12 cellular contexts compared by ENCODE assay signal in the genomic region with DNA sequence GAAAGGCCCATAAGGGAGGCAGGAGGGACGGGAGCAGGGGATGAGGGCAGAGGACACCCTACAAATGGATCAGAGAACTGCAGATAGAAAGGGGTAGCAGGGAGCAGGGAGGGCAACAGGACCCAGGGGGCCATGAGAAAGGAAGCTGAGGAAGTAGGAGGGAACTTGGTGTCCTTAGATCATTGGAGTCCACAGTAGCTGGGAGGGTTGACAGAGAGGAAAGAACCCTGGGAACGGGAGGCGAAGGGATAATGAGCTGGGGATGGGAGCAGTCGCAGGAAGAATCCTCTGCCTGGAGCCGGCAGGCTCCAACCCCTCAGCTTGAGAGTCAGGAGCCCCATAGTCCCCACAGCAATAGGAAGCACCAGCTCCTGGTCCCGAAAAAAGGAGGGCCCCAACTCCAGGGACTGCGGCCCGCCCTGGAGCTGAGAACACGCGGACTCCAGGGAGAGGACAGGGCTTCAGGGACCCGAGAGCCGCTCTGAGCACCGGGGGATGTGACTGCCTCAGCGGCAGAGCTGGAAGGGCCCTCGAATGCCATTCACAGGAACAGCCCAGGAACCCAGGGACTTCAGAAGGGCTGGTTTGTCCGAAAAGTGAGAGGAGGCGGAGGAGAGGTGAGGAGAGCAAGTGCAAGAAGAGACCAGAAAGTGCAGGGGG. TPM values are rescaled to one million over a fixed set of nuclear protein-coding genes. Genes with fewer than 3 reads are reported as not detected.
DNase-seq lines count a peak whose midpoint lies in the region; ATAC-seq, FAIRE-seq and TF ChIP-seq lines count a peak whose summit lies in the region.
"Had no signal": no experiment of that assay in that cellular context is flagged by ENCODE, and none has a peak within 500 bp of the region (broad histone marks: within the 10 kb centered on the region; RNA-seq: fewer than 3 reads in every experiment).

No MANE protein-coding gene starts in this region.

- H3K36me3 ChIP-seq in heart right ventricle (peaks cover 0 to 8% (median 0%) of the 10 kb centered on the region in 9 donors), H1 (ENCODE audit: control insufficient read depth in 2 of 4, insufficient read depth in 4 of 4, low read length in 3 of 4) (no peaks in the 10 kb centered on the region), upper lobe of left lung (no peaks in the 10 kb centered on the region)
- no peaks in the 10 kb centered on the region for H3K36me3 ChIP-seq in naive thymus-derived CD4-positive, alpha-beta T cell (ENCODE audit: control insufficient read depth in 2 of 3, insufficient read depth in 3 of 3, low read length in 3 of 3)

- 0 out of 2 replicates have a peak overlapping the region, but pooled peaks have one; percentile 86 for H4K8ac ChIP-seq in H1 (ENCODE audit: extremely low read depth, insufficient read depth, low read length)

- no peaks in the 10 kb centered on the region for H3K9me3 ChIP-seq in heart right ventricle
- H3K9me3 ChIP-seq in H1 (ENCODE audit: insufficient read depth in 2 of 2, low read depth in 1 of 2, low read length in 1 of 2) = no peaks in the 10 kb centered on the region
- no peaks in the 10 kb centered on the region for H3K9me3 ChIP-seq in naive thymus-derived CD4-positive, alpha-beta T cell (ENCODE audit: control insufficient read depth in 2 of 3, low read length in 3 of 3)
- no peaks in the 10 kb centered on the region for H3K9me3 ChIP-seq in upper lobe of left lung

- no peak for TF ChIP-seq CTCF in heart right ventricle (IDR thresholded peaks at IDR 0.05)
- TF ChIP-seq CTCF in H1 (IDR thresholded peaks at IDR 0.05; ENCODE audit: control extremely low read depth in 1 of 3, insufficient read depth in 1 of 3, low read depth in 1 of 3, low read length in 3 of 3) = no peak
- no peak for TF ChIP-seq CTCF in upper lobe of left lung (IDR thresholded peaks at IDR 0.05)
- no peak for TF ChIP-seq CTCF in GM20000 (IDR thresholded peaks at IDR 0.05; ENCODE audit: extremely low read depth, missing control alignments)

- peak overlapping the region in 6 of 10 donors; percentile 7 to 98 (median 56) for H3K27ac ChIP-seq in heart right ventricle
- H3K27ac ChIP-seq in H1 (ENCODE audit: low read depth, low read length) = no peak overlapping the region
- H3K27ac ChIP-seq in naive thymus-derived CD4-positive, alpha-beta T cell (ENCODE audit: low read depth, low read length) = no peak overlapping the region
- H3K27ac ChIP-seq in upper lobe of left lung = peak overlapping the region in 3 of 4 donors; percentile 22 to 71 (median 48)

- H3K27me3 ChIP-seq in heart right ventricle (peaks cover 0 to 40% (median 0%) of the 10 kb centered on the region in 7 donors), H1 (replicated peaks in 1 of 4; ENCODE audit: control insufficient read depth in 3 of 4, extremely low read depth in 1 of 4, insufficient read depth in 3 of 4, low read length in 3 of 4) (peaks cover 19 to 44% (median 43%) of the 10 kb centered on the region in 4 experiments), upper lobe of left lung (no peaks in the 10 kb centered on the region)
- H3K27me3 ChIP-seq in naive thymus-derived CD4-positive, alpha-beta T cell (ENCODE audit: control insufficient read depth in 2 of 2, insufficient read depth in 2 of 2, low read length in 2 of 2) = peaks cover 6 to 12% of the 10 kb centered on the region in 2 donors

- H3K4me1 ChIP-seq in heart right ventricle = peaks cover 0 to 34% (median 23%) of the 10 kb centered on the region in 9 donors
- H3K4me1 ChIP-seq in H1 (replicated peaks in 1 of 4; ENCODE audit: control insufficient read depth in 3 of 4, insufficient read depth in 4 of 4, low read length in 3 of 4) = peaks cover 0 to 12% (median 5%) of the 10 kb centered on the region in 4 experiments; a peak in 5 of 7 replicates
- H3K4me1 ChIP-seq in naive thymus-derived CD4-positive, alpha-beta T cell (ENCODE audit: control insufficient read depth in 2 of 2, insufficient read depth in 2 of 2, low read length in 2 of 2) = peaks cover 15 to 21% of the 10 kb centered on the region in 2 donors
- H3K4me1 ChIP-seq in upper lobe of left lung = peaks cover 14 to 32% (median 18%) of the 10 kb centered on the region in 4 donors

- POLR2A ChIA-PET in H1 (lab: Charles Lee; ENCODE audit: partially characterized antibody) = interaction anchor here (0.6 to 3.4 kb wide), 9 partner anchors 10 to 562 kb away, joined by 3 to 27 read pairs (median 3); partner anchors contain the start of gene POLR1H
- POLR2A ChIA-PET in naive thymus-derived CD4-positive, alpha-beta T cell (lab: Charles Lee) = interaction anchor here (0.8 to 3.2 kb wide), 7 partner anchors 9 to 48 kb away, joined by 3 to 28 read pairs (median 4); partner anchors contain the start of gene HLA-A

- H3K56ac ChIP-seq in H1 (replicated peaks; ENCODE audit: insufficient read length, low read depth, low read length) = no peak overlapping the region

- H2BK120ac ChIP-seq in H1 (replicated peaks; ENCODE audit: low read depth, low read length) = no peak overlapping the region

- peak overlapping the region; percentile 36; the same call in 1 of the 2 replicates for H2AFZ ChIP-seq in H1 (ENCODE audit: low read length)

- no peak overlapping the region for H3K23ac ChIP-seq in H1 (ENCODE audit: insufficient read length)

- H3K27ac Mint-ChIP-seq in naive thymus-derived CD4-positive, alpha-beta T cell = peak overlapping the region in 3 of 9 donors; percentile 8 to 53 (median 20)
- H3K27ac Mint-ChIP-seq: activated naive CD4-positive, alpha-beta T cell treated with anti-CD3 and anti-CD28 coated beads, Interleukin-2, amount 10 ng/mL, durations not matched to agents 7 days and 5 days had no signal

- peak overlapping the region; percentile 12 to 78 (median 60) for H3K4me3 ChIP-seq in heart right ventricle
- peak overlapping the region; percentile 25 to 59 (median 34); a peak in 7 of 8 replicates for H3K4me3 ChIP-seq in H1 (ENCODE audit: extremely low read depth in 1 of 4, insufficient read depth in 2 of 4, low read depth in 3 of 4, low read length in 4 of 4)
- no peak overlapping the region for H3K4me3 ChIP-seq in naive thymus-derived CD4-positive, alpha-beta T cell (ENCODE audit: low read length)
- H3K4me3 ChIP-seq in upper lobe of left lung = peak overlapping the region; percentile 10 to 59 (median 51)

- TF ChIP-seq EP300 in H1 (IDR thresholded peaks at IDR 0.05; ENCODE audit: borderline replicate concordance in 1 of 2, low read depth in 2 of 2, low read length in 2 of 2) (no peak), upper lobe of left lung (IDR thresholded peaks at IDR 0.05) (no peak)

- ATAC-seq in heart right ventricle = peak in 1 of 8 donors; percentile 39
- no peak for ATAC-seq in naive thymus-derived CD4-positive, alpha-beta T cell
- ATAC-seq in upper lobe of left lung (ENCODE audit: low FRiP score in 2 of 2) = no peak
- no peak for ATAC-seq in HG03469 (IDR thresholded peaks at IDR 0.05; ENCODE audit: unreplicated experiment)

- no peak overlapping the region for H4K91ac ChIP-seq in H1 (replicated peaks; ENCODE audit: insufficient read length, low read length)

- peaks cover 0 to 2% (median 0%) of the 10 kb centered on the region in 11 donors for H3K9me3 Mint-ChIP-seq in naive thymus-derived CD4-positive, alpha-beta T cell
- H3K9me3 Mint-ChIP-seq: activated naive CD4-positive, alpha-beta T cell treated with anti-CD3 and anti-CD28 coated beads, Interleukin-2, amount 10 ng/mL, durations not matched to agents 7 days and 5 days had no signal

- no peak overlapping the region for H4K5ac ChIP-seq in H1 (ENCODE audit: insufficient read length, low read depth, low read length)

- no peak overlapping the region; the same call in 1 of the 2 replicates for H2BK15ac ChIP-seq in H1 (ENCODE audit: low read length)

- 0 out of 2 replicates have a peak overlapping the region, but pooled peaks have one; percentile 39 for H2BK12ac ChIP-seq in H1 (ENCODE audit: low read depth, low read length)

- no peak for FAIRE-seq in H1 (lab: Jason Lieb, UNC)
- FAIRE-seq: frontal cortex had no signal

- H3K4me2 ChIP-seq in H1 (ENCODE audit: insufficient read depth in 1 of 2, low read depth in 2 of 2, low read length in 2 of 2) = peak overlapping the region; percentile 79 to 94

- DNase-seq in heart right ventricle (peak in 1 of 2 donors; percentile 42), cardiac septum (ENCODE audit: low spot score) (no peak), H1 (ENCODE audit: low read depth in 1 of 2, low spot score in 2 of 2) (peak in 1 of 2 experiments; percentile 70), upper lobe of left lung (peak in 1 of 2 donors; percentile 55), HUDEP-2 (lab: John Stamatoyannopoulos, UW; ENCODE audit: unreplicated experiment in 76 of 76) (no peak), GM20000 (ENCODE audit: low spot score) (no peak)
- no peak for DNase-seq in naive thymus-derived CD4-positive, alpha-beta T cell
- DNase-seq: activated naive CD4-positive, alpha-beta T cell treated with anti-CD3 and anti-CD28 coated beads, Interleukin-2, amount 10 ng/mL, durations not matched to agents 7 days and 5 days; NCI-H1092 treated with DMSO at 0.1 percent for 48 hours; SHP77 had no signal

- TF ChIP-seq RAD21 in H1 (IDR thresholded peaks at IDR 0.05 in 1 of 2, conservative IDR thresholded peaks at IDR 0.05 in 1 of 2; ENCODE audit: low read depth in 2 of 2, low read length in 2 of 2) = no peak

- H3K4ac ChIP-seq in H1 (replicated peaks; ENCODE audit: insufficient read length, low read depth, low read length) = no peak overlapping the region

- H3K4me1 Mint-ChIP-seq in naive thymus-derived CD4-positive, alpha-beta T cell = peaks cover 38 to 46% (median 42%) of the 10 kb centered on the region in 7 donors

- no peaks in the 10 kb centered on the region for H3K79me2 ChIP-seq in H1 (ENCODE audit: control insufficient read depth in 1 of 2, insufficient read depth in 2 of 2, low read length in 2 of 2)

- no peaks in the 10 kb centered on the region for H4K20me1 ChIP-seq in H1 (replicated peaks in 1 of 2; ENCODE audit: control insufficient read depth in 1 of 2, insufficient read depth in 2 of 2, low read length in 2 of 2)

- H3K4me3 Mint-ChIP-seq in naive thymus-derived CD4-positive, alpha-beta T cell = peak overlapping the region; percentile 64 to 96 (median 92)
- H3K4me3 Mint-ChIP-seq: activated naive CD4-positive, alpha-beta T cell treated with anti-CD3 and anti-CD28 coated beads, Interleukin-2, amount 10 ng/mL, durations not matched to agents 7 days and 5 days had no signal

- peaks cover 0 to 14% (median 0%) of the 10 kb centered on the region in 5 donors for H3K36me3 Mint-ChIP-seq in naive thymus-derived CD4-positive, alpha-beta T cell

- 37 to 39% methylated on average over 17 of the region's 17 CpGs for WGBS in heart right ventricle, 2 donors
- WGBS in H1 (ENCODE audit: extremely low coverage in 1 of 2, insufficient coverage in 1 of 2, insufficient read length in 1 of 2, insufficient replicate concordance in 2 of 2, low coverage in 1 of 2, low lambda C conversion rate in 2 of 2, missing lambda C conversion rate in 1 of 2), 2 experiments = 15% methylated on average over 14 of the region's 17 CpGs; no CpG with 5 or more reads in 1 of the 2 experiments
- WGBS in upper lobe of left lung, 2 donors = 16 to 19% methylated on average over 13 to 16 of the region's 17 CpGs

- H3K79me1 ChIP-seq in H1 (ENCODE audit: low read depth, low read length) = no peaks in the 10 kb centered on the region

- H2BK5ac ChIP-seq in H1 (ENCODE audit: low read depth, low read length) = no peak overlapping the region

- H3K14ac ChIP-seq in H1 (ENCODE audit: insufficient read length) = no peak overlapping the region

- no peak overlapping the region for H3K9ac ChIP-seq in H1 (replicated peaks in 1 of 4; ENCODE audit: extremely low read depth in 1 of 4, low read depth in 3 of 4, low read length in 3 of 4)

- no peak overlapping the region for H2AK5ac ChIP-seq in H1 (ENCODE audit: low read depth, low read length)

- H3K18ac ChIP-seq in H1 (ENCODE audit: extremely low read depth, low read length) = peak overlapping the region; percentile 32; the same call in 1 of the 2 replicates

- H3K27me3 Mint-ChIP-seq in naive thymus-derived CD4-positive, alpha-beta T cell = peaks cover 36 to 67% (median 53%) of the 10 kb centered on the region in 5 donors

- peaks cover 12% of the 10 kb centered on the region; the same call in 1 of the 2 replicates for H3K23me2 ChIP-seq in H1 (ENCODE audit: low read depth, low read length)

- TF ChIP-seq POLR2A in H1 (IDR thresholded peaks at IDR 0.05; ENCODE audit: control extremely low read depth in 1 of 2, low read depth in 2 of 2, low read length in 2 of 2) = no peak
- TF ChIP-seq POLR2A in upper lobe of left lung (IDR thresholded peaks at IDR 0.05) = no peak

- CTCF ChIA-PET in H1 (lab: Charles Lee; ENCODE audit: partially characterized antibody) = interaction anchor here (0.8 to 3.5 kb wide), 10 partner anchors 9 to 127 kb away, joined by 3 to 17 read pairs (median 5); no protein-coding TSS in a partner anchor
- CTCF ChIA-PET in naive thymus-derived CD4-positive, alpha-beta T cell (lab: Charles Lee) = interaction anchor here (0.6 to 1.1 kb wide), 5 partner anchors 10 to 225 kb away, joined by 3 to 4 read pairs (median 3); no protein-coding TSS in a partner anchor

- H2BK20ac ChIP-seq in H1 (ENCODE audit: low read length) = 0 out of 2 replicates have a peak overlapping the region, but pooled peaks have one; percentile 43

- intact Hi-C loops in heart right ventricle (cut with DNase I) = loop anchor here in 6 of 10 donors (5.0 to 10.0 kb wide), 5 partner anchors 33 to 90 kb away; partner anchors contain the start of gene HLA-A (in 4 of the 6)
- intact Hi-C loops in cardiac septum (cut with DNase I) = no loop called here
- intact Hi-C loops in naive thymus-derived CD4-positive, alpha-beta T cell (cut with micrococcal nuclease) = loop anchor here (5.0 kb wide), 1 partner anchor 33 kb away; the partner anchor contains the start of gene HLA-A (in 2 of the 2)

RNA-seq across cellular contexts. Expression of gene HLA-A, which starts 32.7 kb away (rescaled TPM):
- 1,000 to 10,000 TPM in 1 of 10 donors, 100 to 1,000 TPM in 9; 218 to 1,594 (median 276) TPM for total RNA-seq in heart right ventricle
- polyA plus RNA-seq in heart right ventricle = 1,000 to 10,000 TPM in 1 of 2 donors, 100 to 1,000 TPM in 1; 450 to 1,261 TPM
- 268 TPM for total RNA-seq in cardiac septum
- total RNA-seq in H1 (2021; fragmentation: NEBNext Ultra II Directional; extraction: Animal tissue kit (Norgen Biotek cat#: 25700)) = 221 and 226 TPM in 2 replicates
- 474 and 560 TPM in 2 replicates for polyA plus RNA-seq in H1 (2011; rRNA removed)
- polyA plus RNA-seq in H1 (2011; cell fraction: cytosol; rRNA removed) = 548 TPM
- polyA plus RNA-seq in H1 (2011; cell fraction: nucleus; rRNA removed) = 600 TPM
- polyA plus RNA-seq in H1 (2012, experiment 1 of 2) = 259 to 372 TPM (median 349 TPM) in 4 replicates
- 396 TPM for polyA plus RNA-seq in H1 (2012, experiment 2 of 2)
- polyA plus RNA-seq in H1 (2013, experiment 1 of 2) = 562 TPM
- 595 TPM for polyA plus RNA-seq in H1 (2013, experiment 2 of 2)
- 167 and 181 TPM in 2 replicates for polyA minus RNA-seq in H1 (2011; rRNA and poly(A)+ RNA removed)
- polyA minus RNA-seq in H1 (2011; cell fraction: cytosol; rRNA and poly(A)+ RNA removed) = 176 TPM
- polyA minus RNA-seq in H1 (2011; cell fraction: nucleus; rRNA and poly(A)+ RNA removed) = 99.6 TPM
- 1,000 to 10,000 TPM; 1,540 to 2,258 (median 1,836) TPM for total RNA-seq in naive thymus-derived CD4-positive, alpha-beta T cell
- polyA plus RNA-seq in naive thymus-derived CD4-positive, alpha-beta T cell = 1,000 to 10,000 TPM; 2,350 to 3,318 TPM
- total RNA-seq in upper lobe of left lung = 1,000 to 10,000 TPM in 3 of 6 donors, 100 to 1,000 TPM in 3; 497 to 1,319 (median 949) TPM

Comparison
In these comparisons a context has a peak if more than half of its experiments do, and no peak if none do; other contexts are left out.
1. H3K27ac ChIP-seq: peak in heart right ventricle (6 of 10) and upper lobe of left lung (3 of 4); none in H1 (single experiment) and naive thymus-derived CD4-positive, alpha-beta T cell (single experiment).